Comparison of ENCODE assay signal across 1 cellular context in genomic region chr5:142199388-142199787, GRCh38.
TF ChIP-seq lines count a peak whose summit lies in the region.

No MANE protein-coding gene starts in this region.

TF ChIP-seq in IMR-90, 13 proteins besides CTCF, POLR2A, EP300 and RAD21 (continued from another document):
- no peak for TF ChIP-seq USF2 (IDR thresholded peaks at IDR 0.05; ENCODE audit: low read depth, low read length)
- TF ChIP-seq RFX5 (IDR thresholded peaks at IDR 0.05; ENCODE audit: low read depth, low read length), result no peak
- TF ChIP-seq SMC3 (IDR thresholded peaks at IDR 0.05; ENCODE audit: low read depth, low read length), result no peak
